14 cellular contexts compared by ENCODE assay signal in genomic region chr7:150820578-150821198, GRCh38. TPM values are rescaled to one million over a fixed set of nuclear protein-coding genes. Genes with fewer than 3 reads are reported as not detected.
"Had no signal": no experiment of that assay in that cellular context is flagged by ENCODE, and none has a peak within 500 bp of the region (broad histone marks: within the 10 kb centered on the region; RNA-seq: fewer than 3 reads in every experiment).

No MANE protein-coding gene starts in this region.

- H3K4me3 ChIP-seq: sigmoid colon, spleen, thoracic aorta had no signal

- H3K27me3 ChIP-seq: sigmoid colon had no signal

- DNase-seq: activated CD4-positive, alpha-beta memory T cell treated with anti-CD3 and anti-CD28 coated beads for 36 hours; activated CD4-positive, alpha-beta T cell treated with anti-CD3 and anti-CD28 coated beads for 36 hours; activated CD8-positive, alpha-beta memory T cell treated with anti-CD3 and anti-CD28 coated beads, Interleukin-2, amount 10 ng/mL, durations not matched to agents 7 days and 5 days; activated naive CD4-positive, alpha-beta T cell treated with anti-CD3 and anti-CD28 coated beads, Interleukin-2, amount 50 U/mL, for 16 hours; activated T-cell treated with anti-CD3 and anti-CD28 coated beads, Interleukin-2, amount 50 U/mL, for 24 hours; effector memory CD4-positive, alpha-beta T cell; foreskin melanocyte; mammary epithelial cell; naive B cell; sigmoid colon; spleen had no signal

- H3K9me3 ChIP-seq: thoracic aorta had no signal

- H3K4me3 Mint-ChIP-seq: activated CD4-positive, alpha-beta memory T cell treated with anti-CD3 and anti-CD28 coated beads for 36 hours; activated CD4-positive, alpha-beta T cell treated with anti-CD3 and anti-CD28 coated beads for 36 hours; activated CD8-positive, alpha-beta memory T cell treated with anti-CD3 and anti-CD28 coated beads, Interleukin-2, amount 10 ng/mL, durations not matched to agents 7 days and 5 days; activated T-cell treated with anti-CD3 and anti-CD28 coated beads, Interleukin-2, amount 50 U/mL, for 24 hours; naive B cell; T-helper 1 cell treated with Interleukin-12 subunit alpha and Interleukin-12 subunit beta and Interleukin-4 antibody, amounts not matched to agents 30 μg/mL and 1 μg/mL, for 36 hours had no signal

- H3K36me3 ChIP-seq: sigmoid colon, spleen, thoracic aorta had no signal

- H3K27ac Mint-ChIP-seq: activated CD4-positive, alpha-beta memory T cell treated with anti-CD3 and anti-CD28 coated beads for 36 hours; activated CD4-positive, alpha-beta T cell treated with anti-CD3 and anti-CD28 coated beads for 36 hours; activated CD8-positive, alpha-beta memory T cell treated with anti-CD3 and anti-CD28 coated beads, Interleukin-2, amount 10 ng/mL, durations not matched to agents 7 days and 5 days; activated T-cell treated with anti-CD3 and anti-CD28 coated beads, Interleukin-2, amount 50 U/mL, for 24 hours; naive B cell; T-helper 1 cell treated with Interleukin-12 subunit alpha and Interleukin-12 subunit beta and Interleukin-4 antibody, amounts not matched to agents 30 μg/mL and 1 μg/mL, for 36 hours had no signal

- H3K36me3 Mint-ChIP-seq: activated CD8-positive, alpha-beta memory T cell treated with anti-CD3 and anti-CD28 coated beads, Interleukin-2, amount 10 ng/mL, durations not matched to agents 7 days and 5 days had no signal

- H3K4me1 ChIP-seq: sigmoid colon, spleen had no signal

- ATAC-seq: activated CD4-positive, alpha-beta T cell treated with anti-CD3 and anti-CD28 coated beads for 36 hours; activated CD8-positive, alpha-beta memory T cell treated with anti-CD3 and anti-CD28 coated beads, Interleukin-2, amount 10 ng/mL, durations not matched to agents 7 days and 5 days had no signal

- H3K27ac ChIP-seq: sigmoid colon, spleen, thoracic aorta had no signal

- H3K4me1 Mint-ChIP-seq: activated CD4-positive, alpha-beta T cell treated with anti-CD3 and anti-CD28 coated beads for 36 hours; naive B cell had no signal

RNA-seq across cellular contexts. Expression of gene TMEM176A, which starts 20.1 kb away (rescaled TPM):
- total RNA-seq: activated CD4-positive, alpha-beta memory T cell treated with anti-CD3 and anti-CD28 coated beads for 36 hours; activated CD4-positive, alpha-beta T cell treated with anti-CD3 and anti-CD28 coated beads for 36 hours; activated CD8-positive, alpha-beta memory T cell treated with anti-CD3 and anti-CD28 coated beads, Interleukin-2, amount 10 ng/mL, durations not matched to agents 7 days and 5 days; mammary epithelial cell had no signal
- polyA plus RNA-seq: mammary epithelial cell had no signal

RNA-seq across cellular contexts. Expression of gene TMEM176B, which starts 20.5 kb away (rescaled TPM):
- total RNA-seq: activated CD4-positive, alpha-beta memory T cell treated with anti-CD3 and anti-CD28 coated beads for 36 hours; activated CD4-positive, alpha-beta T cell treated with anti-CD3 and anti-CD28 coated beads for 36 hours; activated CD8-positive, alpha-beta memory T cell treated with anti-CD3 and anti-CD28 coated beads, Interleukin-2, amount 10 ng/mL, durations not matched to agents 7 days and 5 days had no signal
- polyA plus RNA-seq: mammary epithelial cell had no signal

RNA-seq across cellular contexts. Expression of gene AOC1, which starts 31.6 kb away (rescaled TPM):
- total RNA-seq: activated CD4-positive, alpha-beta memory T cell treated with anti-CD3 and anti-CD28 coated beads for 36 hours; activated CD4-positive, alpha-beta T cell treated with anti-CD3 and anti-CD28 coated beads for 36 hours; activated CD8-positive, alpha-beta memory T cell treated with anti-CD3 and anti-CD28 coated beads, Interleukin-2, amount 10 ng/mL, durations not matched to agents 7 days and 5 days; fibroblast of lung; mammary epithelial cell; thoracic aorta had no signal
- polyA plus RNA-seq: fibroblast of lung, mammary epithelial cell had no signal
